In genomic region chr1:95407146-95407863, GRCh38 we compare ENCODE assay signal across 19 cellular contexts.
DNase-seq lines count a peak whose midpoint lies in the region; ATAC-seq and TF ChIP-seq lines count a peak whose summit lies in the region.
"Had no signal": no experiment of that assay in that cellular context is flagged by ENCODE, and none has a peak within 500 bp of the region (broad histone marks: within the 10 kb centered on the region; RNA-seq: fewer than 3 reads in every experiment).

No MANE protein-coding gene starts in this region.

- 0 out of 2 replicates have a peak overlapping the region, but pooled peaks have one; percentile 16 for H3K14ac ChIP-seq in H9 (ENCODE audit: insufficient read depth, low read length)

- ATAC-seq in mucosa of descending colon = no peak
- ATAC-seq: activated naive CD8-positive, alpha-beta T cell treated with anti-CD3 and anti-CD28 coated beads, Interleukin-2, amount 50 U/mL, for 24 hours; activated T-helper 17 cell treated with anti-CD3 and anti-CD28 coated beads, Interleukin-2, amount 50 U/mL, for 72 hours; K562; left lobe of liver had no signal

- peaks cover 45 to 49% of the 10 kb centered on the region in 2 experiments for H3K4me1 Mint-ChIP-seq in H9
- H3K4me1 Mint-ChIP-seq: activated naive CD8-positive, alpha-beta T cell treated with anti-CD3 and anti-CD28 coated beads, Interleukin-2, amount 50 U/mL, for 24 hours; activated T-helper 17 cell treated with anti-CD3 and anti-CD28 coated beads, Interleukin-2, amount 50 U/mL, for 72 hours had no signal

- H2BK5ac ChIP-seq in H9 (ENCODE audit: insufficient read length, low read length) = peak overlapping the region; percentile 82

- peak overlapping the region; percentile 14 for H4K5ac ChIP-seq in H9 (ENCODE audit: insufficient read length, low read depth, low read length)

- H2BK120ac ChIP-seq in H9 (ENCODE audit: low read depth, low read length, poor library complexity, severe bottlenecking) = no peak overlapping the region

- no peak overlapping the region for H4K91ac ChIP-seq in H9 (ENCODE audit: insufficient read length, low read depth, low read length)

- H3K27me3 Mint-ChIP-seq in H9 (ENCODE audit: low read depth) = peaks cover 4% of the 10 kb centered on the region; the same call in 1 of the 2 replicates

- no peak overlapping the region for H3T11ph ChIP-seq in H9 (ENCODE audit: low read length)

- DNase-seq in H9 (peak; percentile 43), SK-N-DZ (ENCODE audit: low spot score) (peak; percentile 45), iPS DF 6.9 (ENCODE audit: low read depth, low spot score) (no peak), putamen (ENCODE audit: low spot score) (peak; percentile 28), mucosa of descending colon (no peak), DMS79 treated with DMSO at 0.1 percent for 48 hours (lab: John Stamatoyannopoulos, UW) (no peak)
- DNase-seq in activated CD4-positive, alpha-beta T cell treated with anti-CD3 and anti-CD28 coated beads, Interleukin-2, amount 50 U/mL, for 1 hour = no peak
- DNase-seq: activated naive CD8-positive, alpha-beta T cell treated with anti-CD3 and anti-CD28 coated beads, Interleukin-2, amount 50 U/mL, for 24 hours; effector CD4-positive, alpha-beta T cell; GF-D8; NCI-H1092 treated with DMSO at 0.1 percent for 48 hours; NCI-H226; OCI-M1; SJCRH30 had no signal

- no peak overlapping the region for H3K9ac ChIP-seq in H9 (ENCODE audit: extremely low read depth, insufficient read length, low read length)

- H3K27me3 ChIP-seq in H9 (ENCODE audit: insufficient read depth, low read length) (no peaks in the 10 kb centered on the region), iPS DF 6.9 (ENCODE audit: control insufficient read depth, insufficient read depth, low read length) (no peaks in the 10 kb centered on the region)
- H3K27me3 ChIP-seq: cardiac muscle cell had no signal

- H2BK15ac ChIP-seq in H9 (ENCODE audit: low read depth, low read length) = no peak overlapping the region

- no peak overlapping the region for H3K18ac ChIP-seq in H9 (ENCODE audit: insufficient read length, low read depth, low read length)

- peak overlapping the region; percentile 21 for H3K4me2 ChIP-seq in H9 (ENCODE audit: insufficient read depth, insufficient read length, low read length)

- H3K4me1 ChIP-seq in H9 (ENCODE audit: insufficient read depth, low read length) (peaks cover 16% of the 10 kb centered on the region; the same call in 1 of the 2 replicates), iPS DF 6.9 (ENCODE audit: control insufficient read depth, insufficient read depth, low read length) (peaks cover 6% of the 10 kb centered on the region; the same call in 1 of the 2 replicates), mucosa of descending colon (ENCODE audit: low read depth) (no peaks in the 10 kb centered on the region)
- H3K4me1 ChIP-seq: SJCRH30 had no signal

- no peak overlapping the region for H3K4me3 Mint-ChIP-seq in H9
- H3K4me3 Mint-ChIP-seq: activated naive CD8-positive, alpha-beta T cell treated with anti-CD3 and anti-CD28 coated beads, Interleukin-2, amount 50 U/mL, for 24 hours; activated T-helper 17 cell treated with anti-CD3 and anti-CD28 coated beads, Interleukin-2, amount 50 U/mL, for 72 hours had no signal

- H3K4me3 ChIP-seq in iPS DF 6.9 (ENCODE audit: low read length) = no peak overlapping the region
- no peak overlapping the region for H3K4me3 ChIP-seq in mucosa of descending colon
- H3K4me3 ChIP-seq: cardiac muscle cell, K562, SJCRH30, skin epidermis had no signal

- H3K9me3 Mint-ChIP-seq in H9 = peaks cover 23 to 25% of the 10 kb centered on the region in 2 experiments

- H4K8ac ChIP-seq in H9 (replicated peaks; ENCODE audit: insufficient read length, low read depth, low read length) = no peak overlapping the region

- H3K27ac ChIP-seq in H9 (ENCODE audit: insufficient read length, low read depth, low read length) = peak overlapping the region; percentile 98
- peak overlapping the region; percentile 50 for H3K27ac ChIP-seq in iPS DF 6.9 (ENCODE audit: low read length)
- H3K27ac ChIP-seq: cardiac muscle cell, SJCRH30 had no signal

- no peaks in the 10 kb centered on the region for H3K79me1 ChIP-seq in H9 (ENCODE audit: insufficient read depth, low read depth, low read length, poor library complexity, severe bottlenecking)

- H3K56ac ChIP-seq in H9 (ENCODE audit: insufficient read length, low read depth, low read length) = peak overlapping the region; percentile 30

- H3K23me2 ChIP-seq in H9 (ENCODE audit: insufficient read length, low read depth, low read length, poor library complexity, severe bottlenecking) = no peaks in the 10 kb centered on the region

- H3K79me2 ChIP-seq in H9 (ENCODE audit: insufficient read depth, low read length) = no peaks in the 10 kb centered on the region

- WGBS in H9 (ENCODE audit: extremely low coverage, insufficient read length, low lambda C conversion rate) = no CpG with 5 or more reads among the region's 10 CpGs
- WGBS in iPS DF 6.9 (ENCODE audit: insufficient coverage, insufficient read length) = no CpG with 5 or more reads among the region's 10 CpGs

- intact Hi-C loops in mucosa of descending colon (cut with DNase I, micrococcal nuclease) = no loop called here

- H2AFZ ChIP-seq in H9 (ENCODE audit: low read length) = no peak overlapping the region

- H3K27ac Mint-ChIP-seq in H9 = peak overlapping the region; percentile 84 to 99 (median 98)
- H3K27ac Mint-ChIP-seq: activated naive CD8-positive, alpha-beta T cell treated with anti-CD3 and anti-CD28 coated beads, Interleukin-2, amount 50 U/mL, for 24 hours; activated T-helper 17 cell treated with anti-CD3 and anti-CD28 coated beads, Interleukin-2, amount 50 U/mL, for 72 hours had no signal

- H2BK20ac ChIP-seq in H9 (ENCODE audit: low read depth, low read length, poor library complexity, severe bottlenecking) = no peak overlapping the region

- TF ChIP-seq CTCF in H9 (conservative IDR thresholded peaks at IDR 0.05) = no peak
- no peak for TF ChIP-seq CTCF in mucosa of descending colon (IDR thresholded peaks at IDR 0.05)

- H3K36me3 Mint-ChIP-seq in H9 (ENCODE audit: insufficient read depth in 1 of 3, low read depth in 3 of 3) = peaks cover 18 to 32% (median 20%) of the 10 kb centered on the region in 3 experiments

- H3K9me3 ChIP-seq in H9 (ENCODE audit: control insufficient read depth, low read depth, low read length) = peaks cover 13% of the 10 kb centered on the region
- H3K9me3 ChIP-seq in iPS DF 6.9 (ENCODE audit: control insufficient read depth, insufficient read depth, low read length) = no peaks in the 10 kb centered on the region; the same call in 1 of the 2 replicates
- H3K9me3 ChIP-seq in mucosa of descending colon = no peaks in the 10 kb centered on the region
- H3K9me3 ChIP-seq: SJCRH30 had no signal

- H4K20me1 ChIP-seq in H9 (ENCODE audit: control insufficient read depth, insufficient read depth, insufficient read length) = no peaks in the 10 kb centered on the region

- H2BK12ac ChIP-seq in H9 (ENCODE audit: insufficient read length, low read depth, low read length) = peak overlapping the region; percentile 22

- H3K36me3 ChIP-seq in iPS DF 6.9 (ENCODE audit: control insufficient read depth, insufficient read depth, low read length) = no peaks in the 10 kb centered on the region
- H3K36me3 ChIP-seq in mucosa of descending colon (ENCODE audit: low read depth) = no peaks in the 10 kb centered on the region
- H3K36me3 ChIP-seq: cardiac muscle cell, SJCRH30 had no signal

- no peak overlapping the region for H3K4ac ChIP-seq in H9 (ENCODE audit: low read depth, low read length)

- H2AK5ac ChIP-seq in H9 (ENCODE audit: insufficient read length, low read length) = no peak overlapping the region

- H3K23ac ChIP-seq in H9 (ENCODE audit: insufficient read length, low read depth, low read length) = no peak overlapping the region

Comparison
In these comparisons a context has a peak if more than half of its experiments do, and no peak if none do; other contexts are left out.
1. DNase-seq: peak in H9 (single experiment), SK-N-DZ (single experiment) and putamen (single experiment); none in iPS DF 6.9 (single experiment), mucosa of descending colon (0 of 3), activated CD4-positive, alpha-beta T cell treated with anti-CD3 and anti-CD28 coated beads, Interleukin-2, amount 50 U/mL, for 1 hour (single experiment) and DMS79 treated with DMSO at 0.1 percent for 48 hours (single experiment).